ENCODE assay signal across 20 cellular contexts in genomic region chr2:38583524-38583923, GRCh38. TPM values are rescaled to one million over a fixed set of nuclear protein-coding genes. Genes with fewer than 3 reads are reported as not detected.
DNase-seq lines count a peak whose midpoint lies in the region; ATAC-seq, FAIRE-seq and TF ChIP-seq lines count a peak whose summit lies in the region.
"Had no signal": no experiment of that assay in that cellular context is flagged by ENCODE, and none has a peak within 500 bp of the region (broad histone marks: within the 10 kb centered on the region; RNA-seq: fewer than 3 reads in every experiment).

No MANE protein-coding gene starts in this region.

- CTCF ChIA-PET in WTC11 (lab: Charles Lee), result interaction anchor here (2.7 kb wide), 1 partner anchor 19 kb away, joined by 27 read pairs; the partner anchor contains the start of gene HNRNPLL

- no peaks in the 10 kb centered on the region for H3K4me1 ChIP-seq in cardiac muscle cell (ENCODE audit: low read depth)
- H3K4me1 ChIP-seq in right cardiac atrium (ENCODE audit: control insufficient read depth, insufficient read depth, low read length), result peaks cover 4% of the 10 kb centered on the region

- H3K4me1 Mint-ChIP-seq in WTC11, result peaks cover 49% of the 10 kb centered on the region

- H3K27me3 ChIP-seq in cardiac muscle cell (no peaks in the 10 kb centered on the region), right cardiac atrium (ENCODE audit: control insufficient read depth, insufficient read depth) (no peaks in the 10 kb centered on the region)
- H3K27me3 ChIP-seq: BLaER1 had no signal

- peak; percentile 24 for FAIRE-seq in frontal cortex (lab: Jason Lieb, UNC)
- FAIRE-seq: H1 had no signal

- POLR2A ChIA-PET in WTC11 (lab: Charles Lee), result no interaction called here

- no peaks in the 10 kb centered on the region for H3K9me3 Mint-ChIP-seq in WTC11
- H3K9me3 Mint-ChIP-seq: CD8-positive, alpha-beta T cell had no signal

- intact Hi-C loops in right cardiac atrium (cut with DNase I), result loop anchor here (5.0 kb wide), 3 partner anchors 144 to 159 kb away; no protein-coding TSS in a partner anchor

- DNase-seq in cardiac muscle cell (ENCODE audit: low read depth in 1 of 2, low spot score in 1 of 2), result no peak
- DNase-seq in right cardiac atrium, result no peak
- no peak for DNase-seq in WTC11 (ENCODE audit: low spot score)
- DNase-seq in frontal cortex (ENCODE audit: low spot score in 2 of 2), result no peak
- DNase-seq in NCI-H748 treated with DMSO at 0.1 percent for 48 hours (lab: John Stamatoyannopoulos, UW), result no peak
- no peak for DNase-seq in nucleus accumbens (lab: John Stamatoyannopoulos, UW)
- no peak for DNase-seq in NCI-H1694 (lab: John Stamatoyannopoulos, UW)
- DNase-seq: Caco-2; CD8-positive, alpha-beta T cell; HCEC 1CT; NCI-H1092 treated with DMSO at 0.1 percent for 48 hours; NCI-H1436; NCI-H187 treated with DMSO at 0.1 percent for 48 hours; NCI-H2171 treated with DMSO at 0.1 percent for 48 hours; NCI-H345; NCI-H510A treated with DMSO at 0.1 percent for 48 hours; SK-N-SH had no signal

- no peak for ATAC-seq in right cardiac atrium
- no peak for ATAC-seq in WTC11
- ATAC-seq: CD8-positive, alpha-beta T cell had no signal

- no peak overlapping the region for H3K4me3 Mint-ChIP-seq in WTC11
- H3K4me3 Mint-ChIP-seq: CD8-positive, alpha-beta T cell had no signal

- H3K27ac ChIP-seq in cardiac muscle cell (peak overlapping the region; percentile 20), right cardiac atrium (ENCODE audit: low read length) (no peak overlapping the region)
- H3K27ac ChIP-seq: BLaER1, HL-60 had no signal

- no peak overlapping the region for H3K4me3 ChIP-seq in cardiac muscle cell
- no peak overlapping the region for H3K4me3 ChIP-seq in right cardiac atrium (ENCODE audit: low read length)
- H3K4me3 ChIP-seq: BLaER1 had no signal

- H3K9me3 ChIP-seq in cardiac muscle cell (ENCODE audit: low read depth) (no peaks in the 10 kb centered on the region), right cardiac atrium (ENCODE audit: control insufficient read depth, low read length) (no peaks in the 10 kb centered on the region)
- H3K9me3 ChIP-seq: BLaER1, Caco-2, SK-N-SH had no signal

- peaks cover 33% of the 10 kb centered on the region for H3K36me3 Mint-ChIP-seq in WTC11

- H3K27me3 Mint-ChIP-seq in WTC11 (ENCODE audit: low read depth), result no peaks in the 10 kb centered on the region

- no peak for TF ChIP-seq CTCF in cardiac muscle cell (IDR thresholded peaks at IDR 0.05; ENCODE audit: low read depth, low read length)
- TF ChIP-seq CTCF in WTC11 (IDR thresholded peaks at IDR 0.05), result no peak

- WGBS in right cardiac atrium, result 55% methylated on average over 3 of the region's 3 CpGs

- peaks cover 36% of the 10 kb centered on the region for H3K36me3 ChIP-seq in cardiac muscle cell

- H3K27ac Mint-ChIP-seq in WTC11, result peak overlapping the region; percentile 64; the same call in 1 of the 2 replicates
- H3K27ac Mint-ChIP-seq: CD8-positive, alpha-beta T cell had no signal

TF ChIP-seq in WTC11, 78 proteins besides CTCF, POLR2A, EP300 and RAD21:
- TF ChIP-seq, protein P1, sequence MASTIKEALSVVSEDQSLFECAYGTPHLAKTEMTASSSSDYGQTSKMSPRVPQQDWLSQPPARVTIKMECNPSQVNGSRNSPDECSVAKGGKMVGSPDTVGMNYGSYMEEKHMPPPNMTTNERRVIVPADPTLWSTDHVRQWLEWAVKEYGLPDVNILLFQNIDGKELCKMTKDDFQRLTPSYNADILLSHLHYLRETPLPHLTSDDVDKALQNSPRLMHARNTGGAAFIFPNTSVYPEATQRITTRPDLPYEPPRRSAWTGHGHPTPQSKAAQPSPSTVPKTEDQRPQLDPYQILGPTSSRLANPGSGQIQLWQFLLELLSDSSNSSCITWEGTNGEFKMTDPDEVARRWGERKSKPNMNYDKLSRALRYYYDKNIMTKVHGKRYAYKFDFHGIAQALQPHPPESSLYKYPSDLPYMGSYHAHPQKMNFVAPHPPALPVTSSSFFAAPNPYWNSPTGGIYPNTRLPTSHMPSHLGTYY (CRISPR knock-in tag; IDR thresholded peaks at IDR 0.05), result no peak
- TF ChIP-seq, protein P2, sequence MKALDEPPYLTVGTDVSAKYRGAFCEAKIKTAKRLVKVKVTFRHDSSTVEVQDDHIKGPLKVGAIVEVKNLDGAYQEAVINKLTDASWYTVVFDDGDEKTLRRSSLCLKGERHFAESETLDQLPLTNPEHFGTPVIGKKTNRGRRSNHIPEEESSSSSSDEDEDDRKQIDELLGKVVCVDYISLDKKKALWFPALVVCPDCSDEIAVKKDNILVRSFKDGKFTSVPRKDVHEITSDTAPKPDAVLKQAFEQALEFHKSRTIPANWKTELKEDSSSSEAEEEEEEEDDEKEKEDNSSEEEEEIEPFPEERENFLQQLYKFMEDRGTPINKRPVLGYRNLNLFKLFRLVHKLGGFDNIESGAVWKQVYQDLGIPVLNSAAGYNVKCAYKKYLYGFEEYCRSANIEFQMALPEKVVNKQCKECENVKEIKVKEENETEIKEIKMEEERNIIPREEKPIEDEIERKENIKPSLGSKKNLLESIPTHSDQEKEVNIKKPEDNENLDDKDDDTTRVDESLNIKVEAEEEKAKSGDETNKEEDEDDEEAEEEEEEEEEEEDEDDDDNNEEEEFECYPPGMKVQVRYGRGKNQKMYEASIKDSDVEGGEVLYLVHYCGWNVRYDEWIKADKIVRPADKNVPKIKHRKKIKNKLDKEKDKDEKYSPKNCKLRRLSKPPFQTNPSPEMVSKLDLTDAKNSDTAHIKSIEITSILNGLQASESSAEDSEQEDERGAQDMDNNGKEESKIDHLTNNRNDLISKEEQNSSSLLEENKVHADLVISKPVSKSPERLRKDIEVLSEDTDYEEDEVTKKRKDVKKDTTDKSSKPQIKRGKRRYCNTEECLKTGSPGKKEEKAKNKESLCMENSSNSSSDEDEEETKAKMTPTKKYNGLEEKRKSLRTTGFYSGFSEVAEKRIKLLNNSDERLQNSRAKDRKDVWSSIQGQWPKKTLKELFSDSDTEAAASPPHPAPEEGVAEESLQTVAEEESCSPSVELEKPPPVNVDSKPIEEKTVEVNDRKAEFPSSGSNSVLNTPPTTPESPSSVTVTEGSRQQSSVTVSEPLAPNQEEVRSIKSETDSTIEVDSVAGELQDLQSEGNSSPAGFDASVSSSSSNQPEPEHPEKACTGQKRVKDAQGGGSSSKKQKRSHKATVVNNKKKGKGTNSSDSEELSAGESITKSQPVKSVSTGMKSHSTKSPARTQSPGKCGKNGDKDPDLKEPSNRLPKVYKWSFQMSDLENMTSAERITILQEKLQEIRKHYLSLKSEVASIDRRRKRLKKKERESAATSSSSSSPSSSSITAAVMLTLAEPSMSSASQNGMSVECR (CRISPR knock-in tag; IDR thresholded peaks at IDR 0.05; ENCODE audit: borderline replicate concordance), result no peak
- TF ChIP-seq ZNF121 (CRISPR knock-in tag; IDR thresholded peaks at IDR 0.05) (no peak), ZNF138 (CRISPR knock-in tag; conservative IDR thresholded peaks at IDR 0.05) (no peak), JUN (CRISPR knock-in tag; IDR thresholded peaks at IDR 0.05) (no peak), ZNF317 (CRISPR knock-in tag; IDR thresholded peaks at IDR 0.05; ENCODE audit: borderline replicate concordance, low read depth) (no peak), RELA (CRISPR knock-in tag; IDR thresholded peaks at IDR 0.05; ENCODE audit: borderline replicate concordance) (no peak), TP53 (CRISPR knock-in tag; IDR thresholded peaks at IDR 0.05) (no peak), FOXK1 (CRISPR knock-in tag; IDR thresholded peaks at IDR 0.05) (no peak), ELF4 (CRISPR knock-in tag; IDR thresholded peaks at IDR 0.05; ENCODE audit: low read depth) (no peak), ZNF396 (CRISPR knock-in tag; IDR thresholded peaks at IDR 0.05; ENCODE audit: borderline replicate concordance) (no peak), JAZF1 (CRISPR knock-in tag; IDR thresholded peaks at IDR 0.05) (no peak), IRF1 (CRISPR knock-in tag; IDR thresholded peaks at IDR 0.05) (no peak), NFATC4 (CRISPR knock-in tag; IDR thresholded peaks at IDR 0.05) (no peak)

RNA-seq across cellular contexts. Expression of gene HNRNPLL, which starts 19.2 kb away (rescaled TPM):
- total RNA-seq in cardiac muscle cell (51.3 and 76.2 TPM in 2 replicates), right cardiac atrium (10 to 100 TPM; 33.3 to 38.7 (median 34.9) TPM), WTC11 (2021) (63.1 to 66.4 TPM (median 65.3 TPM) in 3 replicates), frontal cortex (77.9 TPM)
- polyA plus RNA-seq in cardiac muscle cell (65.4 and 80.2 TPM in 2 replicates), right cardiac atrium (11.3 TPM)
